Comparison of ENCODE assay signal across 23 cellular contexts in the genomic region with DNA sequence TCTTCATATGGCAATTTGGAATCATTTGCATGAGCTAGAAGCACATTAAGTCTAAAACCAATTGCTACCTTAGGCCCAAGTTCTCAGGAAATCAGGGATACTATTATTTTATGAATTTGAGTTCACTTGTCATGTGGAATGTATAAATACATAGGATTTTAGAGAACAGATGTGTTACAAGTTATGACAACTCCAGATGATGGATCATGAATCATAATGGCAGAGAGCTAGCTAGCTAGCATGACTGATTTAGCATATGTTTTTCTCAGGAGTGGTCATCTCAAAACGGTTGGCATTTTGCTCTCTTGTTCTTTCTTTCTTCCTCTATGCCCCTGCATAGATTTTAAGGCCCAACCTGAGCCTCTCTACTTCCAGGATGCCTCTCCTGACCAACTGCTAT. TPM values are rescaled to one million over a fixed set of nuclear protein-coding genes. Genes with fewer than 3 reads are reported as not detected.
"Had no signal": no experiment of that assay in that cellular context is flagged by ENCODE, and none has a peak within 500 bp of the region (broad histone marks: within the 10 kb centered on the region; RNA-seq: fewer than 3 reads in every experiment).

No MANE protein-coding gene starts in this region.

- DNase-seq: IMR-90, Karpas-422, KG1, MM.1S, NCI-H1092 treated with DMSO at 0.1 percent for 48 hours, NCI-H1436, NCI-H187, NCI-H2029, NCI-H2081 treated with DMSO at 0.1 percent for 48 hours, NCI-H2171, NCI-H226, NCI-H446, NCI-H510A, NCI-H524 treated with DMSO at 0.1 percent for 48 hours, NCI-H69, NCI-H774, Right ventricle myocardium superior, SIG-M5 had no signal

- H3K4me1 ChIP-seq: SJSA1 had no signal

- H3K27ac ChIP-seq: SJSA1, SK-N-MC had no signal

- H3K36me3 ChIP-seq: SJSA1 had no signal

- H3K27me3 ChIP-seq: SJSA1 had no signal

- ATAC-seq: HepG2 had no signal

- FAIRE-seq: HepG2, RCC 7860 had no signal

- H3K4me3 ChIP-seq: SJSA1, SK-N-MC had no signal

- H3K9me3 ChIP-seq: SJSA1 had no signal

RNA-seq across cellular contexts. Expression of a gene that starts 14.2 kb away (rescaled TPM):
- total RNA-seq: HepG2, HT1080, IMR-90, Right ventricle myocardium superior, SJSA1 had no signal
- polyA plus RNA-seq: HepG2, IMR-90 had no signal
